2 cellular contexts compared by ENCODE assay signal in the genomic region with DNA sequence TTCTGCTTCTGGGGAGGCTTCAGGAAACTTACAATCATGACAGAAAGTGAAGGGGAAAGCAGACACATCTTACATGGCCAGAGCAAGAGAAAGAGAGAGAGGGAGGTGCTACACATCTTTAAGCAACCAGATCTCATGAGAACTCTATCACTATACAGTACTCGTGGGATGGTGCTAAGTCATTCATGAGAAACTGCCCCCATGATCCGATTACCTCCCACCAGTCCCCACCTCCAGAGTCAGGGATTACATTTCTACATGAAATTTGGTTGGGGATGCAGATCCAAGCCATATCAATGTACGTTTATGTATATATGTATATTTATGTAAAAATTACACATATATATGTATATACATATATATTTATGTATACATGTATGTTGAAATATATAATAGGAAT.
TF ChIP-seq lines count a peak whose summit lies in the region.

No MANE protein-coding gene starts in this region.

TF ChIP-seq in HEK293, 187 proteins besides CTCF, POLR2A, EP300 and RAD21:
- TF ChIP-seq, protein P1, sequence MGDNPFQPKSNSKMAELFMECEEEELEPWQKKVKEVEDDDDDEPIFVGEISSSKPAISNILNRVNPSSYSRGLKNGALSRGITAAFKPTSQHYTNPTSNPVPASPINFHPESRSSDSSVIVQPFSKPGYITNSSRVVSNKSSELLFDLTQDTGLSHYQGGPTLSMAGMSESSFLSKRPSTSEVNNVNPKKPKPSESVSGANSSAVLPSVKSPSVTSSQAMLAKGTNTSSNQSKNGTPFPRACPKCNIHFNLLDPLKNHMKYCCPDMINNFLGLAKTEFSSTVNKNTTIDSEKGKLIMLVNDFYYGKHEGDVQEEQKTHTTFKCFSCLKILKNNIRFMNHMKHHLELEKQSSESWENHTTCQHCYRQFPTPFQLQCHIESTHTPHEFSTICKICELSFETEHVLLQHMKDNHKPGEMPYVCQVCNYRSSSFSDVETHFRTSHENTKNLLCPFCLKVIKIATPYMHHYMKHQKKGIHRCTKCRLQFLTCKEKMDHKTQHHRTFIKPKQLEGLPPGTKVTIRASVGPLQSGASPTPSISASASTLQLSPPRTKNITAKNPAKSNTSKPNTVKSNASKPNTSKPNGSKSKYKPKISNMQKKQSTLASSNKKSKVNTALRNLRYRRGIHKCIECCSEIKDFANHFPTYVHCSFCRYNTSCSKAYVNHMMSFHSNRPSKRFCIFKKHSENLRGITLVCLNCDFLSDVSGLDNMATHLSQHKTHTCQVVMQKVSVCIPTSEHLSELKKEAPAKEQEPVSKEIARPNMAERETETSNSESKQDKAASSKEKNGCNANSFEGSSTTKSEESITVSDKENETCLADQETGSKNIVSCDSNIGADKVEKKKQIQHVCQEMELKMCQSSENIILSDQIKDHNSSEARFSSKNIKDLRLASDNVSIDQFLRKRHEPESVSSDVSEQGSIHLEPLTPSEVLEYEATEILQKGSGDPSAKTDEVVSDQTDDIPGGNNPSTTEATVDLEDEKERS (tag by site-specific recombination; IDR thresholded peaks at IDR 0.05): no peak
- TF ChIP-seq EGR2 (tag by site-specific recombination; IDR thresholded peaks at IDR 0.05; ENCODE audit: low read depth) (peak; percentile 75; the same call in 1 of the 2 replicates), ZFHX2 (tag by site-specific recombination; conservative IDR thresholded peaks at IDR 0.05) (peak; percentile 59)

TF ChIP-seq in K562, 482 proteins besides CTCF, POLR2A, EP300 and RAD21 (continued from another document):
- TF ChIP-seq, protein P2, sequence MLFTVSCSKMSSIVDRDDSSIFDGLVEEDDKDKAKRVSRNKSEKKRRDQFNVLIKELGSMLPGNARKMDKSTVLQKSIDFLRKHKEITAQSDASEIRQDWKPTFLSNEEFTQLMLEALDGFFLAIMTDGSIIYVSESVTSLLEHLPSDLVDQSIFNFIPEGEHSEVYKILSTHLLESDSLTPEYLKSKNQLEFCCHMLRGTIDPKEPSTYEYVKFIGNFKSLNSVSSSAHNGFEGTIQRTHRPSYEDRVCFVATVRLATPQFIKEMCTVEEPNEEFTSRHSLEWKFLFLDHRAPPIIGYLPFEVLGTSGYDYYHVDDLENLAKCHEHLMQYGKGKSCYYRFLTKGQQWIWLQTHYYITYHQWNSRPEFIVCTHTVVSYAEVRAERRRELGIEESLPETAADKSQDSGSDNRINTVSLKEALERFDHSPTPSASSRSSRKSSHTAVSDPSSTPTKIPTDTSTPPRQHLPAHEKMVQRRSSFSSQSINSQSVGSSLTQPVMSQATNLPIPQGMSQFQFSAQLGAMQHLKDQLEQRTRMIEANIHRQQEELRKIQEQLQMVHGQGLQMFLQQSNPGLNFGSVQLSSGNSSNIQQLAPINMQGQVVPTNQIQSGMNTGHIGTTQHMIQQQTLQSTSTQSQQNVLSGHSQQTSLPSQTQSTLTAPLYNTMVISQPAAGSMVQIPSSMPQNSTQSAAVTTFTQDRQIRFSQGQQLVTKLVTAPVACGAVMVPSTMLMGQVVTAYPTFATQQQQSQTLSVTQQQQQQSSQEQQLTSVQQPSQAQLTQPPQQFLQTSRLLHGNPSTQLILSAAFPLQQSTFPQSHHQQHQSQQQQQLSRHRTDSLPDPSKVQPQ (CRISPR knock-in tag; IDR thresholded peaks at IDR 0.05; ENCODE audit: borderline replicate concordance): no peak
- no peak for TF ChIP-seq PTBP1 (IDR thresholded peaks at IDR 0.05; ENCODE audit: low read depth, low read length)
- TF ChIP-seq CBX5 (IDR thresholded peaks at IDR 0.05; ENCODE audit: borderline replicate concordance, low read depth): no peak
- TF ChIP-seq CBFB (CRISPR knock-in tag; IDR thresholded peaks at IDR 0.05): no peak
- TF ChIP-seq CSDE1 (IDR thresholded peaks at IDR 0.05): no peak
- TF ChIP-seq, protein P3, sequence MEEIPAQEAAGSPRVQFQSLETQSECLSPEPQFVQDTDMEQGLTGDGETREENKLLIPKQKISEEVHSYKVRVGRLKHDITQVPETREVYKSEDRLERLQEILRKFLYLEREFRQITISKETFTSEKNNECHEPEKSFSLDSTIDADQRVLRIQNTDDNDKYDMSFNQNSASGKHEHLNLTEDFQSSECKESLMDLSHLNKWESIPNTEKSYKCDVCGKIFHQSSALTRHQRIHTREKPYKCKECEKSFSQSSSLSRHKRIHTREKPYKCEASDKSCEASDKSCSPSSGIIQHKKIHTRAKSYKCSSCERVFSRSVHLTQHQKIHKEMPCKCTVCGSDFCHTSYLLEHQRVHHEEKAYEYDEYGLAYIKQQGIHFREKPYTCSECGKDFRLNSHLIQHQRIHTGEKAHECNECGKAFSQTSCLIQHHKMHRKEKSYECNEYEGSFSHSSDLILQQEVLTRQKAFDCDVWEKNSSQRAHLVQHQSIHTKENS (CRISPR knock-in tag; IDR thresholded peaks at IDR 0.05): no peak
- TF ChIP-seq, protein P4, sequence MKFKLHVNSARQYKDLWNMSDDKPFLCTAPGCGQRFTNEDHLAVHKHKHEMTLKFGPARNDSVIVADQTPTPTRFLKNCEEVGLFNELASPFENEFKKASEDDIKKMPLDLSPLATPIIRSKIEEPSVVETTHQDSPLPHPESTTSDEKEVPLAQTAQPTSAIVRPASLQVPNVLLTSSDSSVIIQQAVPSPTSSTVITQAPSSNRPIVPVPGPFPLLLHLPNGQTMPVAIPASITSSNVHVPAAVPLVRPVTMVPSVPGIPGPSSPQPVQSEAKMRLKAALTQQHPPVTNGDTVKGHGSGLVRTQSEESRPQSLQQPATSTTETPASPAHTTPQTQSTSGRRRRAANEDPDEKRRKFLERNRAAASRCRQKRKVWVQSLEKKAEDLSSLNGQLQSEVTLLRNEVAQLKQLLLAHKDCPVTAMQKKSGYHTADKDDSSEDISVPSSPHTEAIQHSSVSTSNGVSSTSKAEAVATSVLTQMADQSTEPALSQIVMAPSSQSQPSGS (CRISPR knock-in tag; IDR thresholded peaks at IDR 0.05): no peak
- no peak for TF ChIP-seq PHF20 (IDR thresholded peaks at IDR 0.05; ENCODE audit: partially characterized antibody)
- TF ChIP-seq KHSRP (IDR thresholded peaks at IDR 0.05): no peak
- TF ChIP-seq, protein P5, sequence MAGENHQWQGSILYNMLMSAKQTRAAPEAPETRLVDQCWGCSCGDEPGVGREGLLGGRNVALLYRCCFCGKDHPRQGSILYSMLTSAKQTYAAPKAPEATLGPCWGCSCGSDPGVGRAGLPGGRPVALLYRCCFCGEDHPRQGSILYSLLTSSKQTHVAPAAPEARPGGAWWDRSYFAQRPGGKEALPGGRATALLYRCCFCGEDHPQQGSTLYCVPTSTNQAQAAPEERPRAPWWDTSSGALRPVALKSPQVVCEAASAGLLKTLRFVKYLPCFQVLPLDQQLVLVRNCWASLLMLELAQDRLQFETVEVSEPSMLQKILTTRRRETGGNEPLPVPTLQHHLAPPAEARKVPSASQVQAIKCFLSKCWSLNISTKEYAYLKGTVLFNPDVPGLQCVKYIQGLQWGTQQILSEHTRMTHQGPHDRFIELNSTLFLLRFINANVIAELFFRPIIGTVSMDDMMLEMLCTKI (IDR thresholded peaks at IDR 0.05; ENCODE audit: partially characterized antibody): no peak
- TF ChIP-seq GATAD2B (IDR thresholded peaks at IDR 0.05; ENCODE audit: borderline replicate concordance): no peak
- TF ChIP-seq RCOR1 (IDR thresholded peaks at IDR 0.05; ENCODE audit: borderline replicate concordance in 1 of 2, low read depth in 2 of 2, low read length in 2 of 2): no peak
